In the genomic region with DNA sequence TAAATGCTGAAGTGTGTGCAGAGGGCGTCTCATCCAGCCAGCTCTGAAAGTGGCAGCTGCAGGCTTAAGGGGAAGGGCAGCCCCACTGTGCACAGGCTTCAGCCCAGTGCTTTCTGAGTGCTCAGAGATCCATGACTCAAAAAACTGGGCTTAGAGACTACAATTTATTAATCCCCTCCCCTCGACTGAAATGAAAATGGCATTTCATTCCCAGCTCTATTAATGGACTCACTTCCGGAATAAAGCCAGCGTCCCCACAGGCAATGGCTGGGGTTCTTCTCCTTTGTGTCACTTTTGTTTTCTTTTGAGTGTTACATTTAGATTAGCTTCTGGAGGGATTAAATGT, we compare ENCODE assay signal across 13 cellular contexts. TPM values are rescaled to one million over a fixed set of nuclear protein-coding genes. Genes with fewer than 3 reads are reported as not detected.
DNase-seq lines count a peak whose midpoint lies in the region; TF ChIP-seq lines count a peak whose summit lies in the region.
"Had no signal": no experiment of that assay in that cellular context is flagged by ENCODE, and none has a peak within 500 bp of the region (broad histone marks: within the 10 kb centered on the region; RNA-seq: fewer than 3 reads in every experiment).

No MANE protein-coding gene starts in this region.

- peak overlapping the region; percentile 56 for H3K27ac ChIP-seq in brain microvascular endothelial cell
- H3K27ac ChIP-seq in tibial artery: peak overlapping the region; percentile 52
- no peak overlapping the region for H3K27ac ChIP-seq in colonic mucosa

- H3K4me1 ChIP-seq in tibial artery (peaks cover 0 to 19% (median 12%) of the 10 kb centered on the region in 4 donors), colonic mucosa (peaks cover 12% of the 10 kb centered on the region)

- DNase-seq in NCI-H82 (lab: John Stamatoyannopoulos, UW) (peak; percentile 34), NCI-H82 treated with DMSO at 0.1 percent for 48 hours (lab: John Stamatoyannopoulos, UW; ENCODE audit: unreplicated experiment) (no peak), brain microvascular endothelial cell (no peak), hepatic stellate cell (ENCODE audit: low spot score) (peak; percentile 33), tibial artery (peak; percentile 0 to 16), NCI-H2081 treated with DMSO at 0.1 percent for 48 hours (lab: John Stamatoyannopoulos, UW) (no peak), colonic mucosa (no peak), cerebellum (ENCODE audit: low spot score) (no peak)
- DNase-seq: activated CD8-positive, alpha-beta T cell treated with anti-CD3 and anti-CD28 coated beads for 36 hours; activated effector memory CD4-positive, alpha-beta T cell treated with anti-CD3 and anti-CD28 coated beads, Interleukin-2, amount 50 U/mL, for 16 hours; NCI-H1930; nephron progenitor cell; SHP77 had no signal

- no peaks in the 10 kb centered on the region for H3K27me3 ChIP-seq in brain microvascular endothelial cell (replicated peaks)
- H3K27me3 ChIP-seq in tibial artery: no peaks in the 10 kb centered on the region
- no peaks in the 10 kb centered on the region for H3K27me3 ChIP-seq in colonic mucosa

- in situ Hi-C loops in brain microvascular endothelial cell (cut with HindIII; ENCODE audit: low pct_ligation_motif_present, low sequenced_read_pairs): no loop called here

- H3K9me3 ChIP-seq in tibial artery (no peaks in the 10 kb centered on the region), colonic mucosa (no peaks in the 10 kb centered on the region)

- intact Hi-C loops in tibial artery (cut with DNase I; ENCODE audit: low total_unique reads): no loop called here
- intact Hi-C loops in colonic mucosa (cut with DNase I): no loop called here

- H3K4me3 ChIP-seq in brain microvascular endothelial cell (ENCODE audit: low read depth, low read length): no peak overlapping the region
- no peak overlapping the region for H3K4me3 ChIP-seq in tibial artery
- H3K4me3 ChIP-seq in colonic mucosa: no peak overlapping the region

- H3K9ac ChIP-seq in colonic mucosa (ENCODE audit: low read depth in 2 of 2, low read length in 2 of 2): no peak overlapping the region

- H3K36me3 ChIP-seq in brain microvascular endothelial cell (replicated peaks) (no peaks in the 10 kb centered on the region), tibial artery (no peaks in the 10 kb centered on the region), colonic mucosa (no peaks in the 10 kb centered on the region)

- no peak for TF ChIP-seq CTCF in brain microvascular endothelial cell (IDR thresholded peaks at IDR 0.05; ENCODE audit: low read depth, low read length, missing control alignments)
- no peak for TF ChIP-seq CTCF in tibial artery (IDR thresholded peaks at IDR 0.05)
- TF ChIP-seq CTCF in colonic mucosa (IDR thresholded peaks at IDR 0.05): no peak

RNA-seq across cellular contexts. Expression of gene PLXNA1, which starts 55.5 kb away (rescaled TPM):
- total RNA-seq in colonic mucosa (10 to 100 TPM; 16.0 to 19.3 TPM), cerebellum (56.2 TPM)

Comparison
In these comparisons a context has a peak if more than half of its experiments do, and no peak if none do; other contexts are left out.
1. DNase-seq: peak in NCI-H82 (single experiment), hepatic stellate cell (single experiment) and tibial artery (2 of 2); none in NCI-H82 treated with DMSO at 0.1 percent for 48 hours (single experiment), brain microvascular endothelial cell (single experiment), NCI-H2081 treated with DMSO at 0.1 percent for 48 hours (single experiment), colonic mucosa (single experiment) and cerebellum (single experiment).